ENCODE assay signal across 16 cellular contexts in the genomic region with DNA sequence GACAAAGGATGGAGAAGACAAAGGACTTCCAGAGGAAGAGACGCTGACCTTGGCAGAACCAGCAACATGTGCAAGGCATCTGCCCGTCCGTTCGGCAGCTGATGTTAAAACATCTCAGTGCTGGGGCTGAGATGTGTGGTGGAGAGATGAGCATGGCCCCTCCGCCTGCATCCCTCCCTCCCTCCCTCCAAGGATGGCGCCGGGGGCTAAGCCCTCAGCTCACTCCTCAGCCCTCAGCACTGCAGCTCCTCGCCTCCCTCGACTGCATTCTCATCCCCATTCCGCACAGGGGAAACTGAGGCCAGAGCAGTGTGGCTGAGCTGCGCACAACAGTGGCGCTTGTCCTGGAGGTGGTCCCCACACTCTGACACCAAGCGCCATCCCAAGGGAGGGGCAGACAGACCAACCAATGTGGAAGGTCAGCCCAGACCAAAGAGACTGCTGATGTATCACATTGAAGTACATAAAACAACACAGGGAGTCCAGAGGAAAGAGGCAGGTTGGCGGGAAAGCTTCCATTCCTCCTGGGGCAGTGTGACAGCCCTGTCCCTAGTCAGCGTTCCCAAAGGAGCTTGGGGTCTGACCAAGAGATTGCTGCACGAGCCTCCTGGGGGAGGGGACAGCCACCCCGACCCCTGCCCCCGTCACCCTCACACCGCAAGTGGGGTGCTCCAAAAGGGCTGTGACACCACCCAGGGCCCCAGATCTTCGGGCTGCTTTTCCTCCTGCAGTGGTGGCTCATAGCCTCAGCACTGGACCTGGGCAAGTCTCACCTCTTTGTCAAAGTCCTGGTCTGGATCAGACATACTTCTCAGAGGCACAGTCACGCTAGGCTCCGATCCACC. TPM values are rescaled to one million over a fixed set of nuclear protein-coding genes. Genes with fewer than 3 reads are reported as not detected.
DNase-seq lines count a peak whose midpoint lies in the region; ATAC-seq, FAIRE-seq and TF ChIP-seq lines count a peak whose summit lies in the region.
"Had no signal": no experiment of that assay in that cellular context is flagged by ENCODE, and none has a peak within 500 bp of the region (broad histone marks: within the 10 kb centered on the region; RNA-seq: fewer than 3 reads in every experiment).

No MANE protein-coding gene starts in this region.

- no peaks in the 10 kb centered on the region for H3F3A ChIP-seq in neural progenitor cell (ENCODE audit: low read depth)

- H3K36me3 Mint-ChIP-seq in neural progenitor cell, result peaks cover 22% of the 10 kb centered on the region
- H3K36me3 Mint-ChIP-seq: CD4-positive, CD25-positive, alpha-beta regulatory T cell had no signal

- in situ Hi-C loops in G401 (cut with HindIII; ENCODE audit: low sequenced_read_pairs), result no loop called here

- no peaks in the 10 kb centered on the region for H3K9me3 Mint-ChIP-seq in neural progenitor cell
- H3K9me3 Mint-ChIP-seq: CD4-positive, CD25-positive, alpha-beta regulatory T cell had no signal

- FAIRE-seq in kidney (lab: Jason Lieb, UNC), result no peak
- FAIRE-seq: GM12878, GM18507 had no signal

- peak overlapping the region; percentile 74 for H3K27ac Mint-ChIP-seq in neural progenitor cell

- 90% methylated on average over 22 of the region's 22 CpGs for WGBS in right cardiac atrium

- H3K27me3 ChIP-seq in right cardiac atrium (ENCODE audit: control insufficient read depth, insufficient read depth) (no peaks in the 10 kb centered on the region), left ventricle myocardium inferior (ENCODE audit: low read depth) (no peaks in the 10 kb centered on the region), neural progenitor cell (no peaks in the 10 kb centered on the region)
- H3K27me3 ChIP-seq: BLaER1 treated with 17β-estradiol and CSF1 and Interleukin-3, amounts not matched to agents 10 nM and 100 nM had no signal

- intact Hi-C loops in right cardiac atrium (cut with DNase I), result no loop called here
- intact Hi-C loops in left ventricle myocardium inferior (cut with micrococcal nuclease), result no loop called here
- intact Hi-C loops in kidney (cut with DNase I), result no loop called here

- TF ChIP-seq CTCF in left ventricle myocardium inferior (IDR thresholded peaks at IDR 0.05; ENCODE audit: borderline replicate concordance) (no peak), kidney (IDR thresholded peaks at IDR 0.05; ENCODE audit: borderline replicate concordance, extremely low read depth, insufficient read depth) (no peak), neural progenitor cell (IDR thresholded peaks at IDR 0.05) (no peak)

- no peak overlapping the region for H3K4me2 ChIP-seq in neural progenitor cell
- H3K4me2 ChIP-seq: BLaER1 treated with 17β-estradiol and CSF1 and Interleukin-3, amounts not matched to agents 10 nM and 100 nM had no signal

- DNase-seq in right cardiac atrium, result peak in 2 of 3 donors; percentile 20 to 36
- no peak for DNase-seq in left ventricle myocardium inferior
- peak; percentile 68 for DNase-seq in kidney
- no peak for DNase-seq in neural progenitor cell (ENCODE audit: low spot score)
- DNase-seq in substantia nigra (lab: John Stamatoyannopoulos, UW), result no peak
- DNase-seq in G401 (ENCODE audit: low spot score), result no peak
- no peak for DNase-seq in amygdala (lab: John Stamatoyannopoulos, UW)
- DNase-seq: ACHN; CD4-positive, CD25-positive, alpha-beta regulatory T cell; DMS53; GM23248; H7 had no signal

- no peaks in the 10 kb centered on the region for H3K4me1 Mint-ChIP-seq in neural progenitor cell
- H3K4me1 Mint-ChIP-seq: CD4-positive, CD25-positive, alpha-beta regulatory T cell had no signal

- peaks cover 5% of the 10 kb centered on the region for H3K27me3 Mint-ChIP-seq in neural progenitor cell (ENCODE audit: insufficient read depth, low read depth)
- H3K27me3 Mint-ChIP-seq: CD4-positive, CD25-positive, alpha-beta regulatory T cell had no signal

- no peak overlapping the region for H3K4me3 Mint-ChIP-seq in neural progenitor cell
- H3K4me3 Mint-ChIP-seq: CD4-positive, CD25-positive, alpha-beta regulatory T cell had no signal

- H4K20me1 ChIP-seq in neural progenitor cell (ENCODE audit: low read depth), result no peaks in the 10 kb centered on the region

- H3K9me3 ChIP-seq in right cardiac atrium (ENCODE audit: control insufficient read depth, low read length) (no peaks in the 10 kb centered on the region), left ventricle myocardium inferior (replicated peaks) (no peaks in the 10 kb centered on the region), kidney (ENCODE audit: control insufficient read depth in 1 of 2, low read length in 2 of 2) (no peaks in the 10 kb centered on the region), neural progenitor cell (ENCODE audit: low read depth) (no peaks in the 10 kb centered on the region)
- H3K9me3 ChIP-seq: BLaER1 treated with 17β-estradiol and CSF1 and Interleukin-3, amounts not matched to agents 10 nM and 100 nM had no signal

- H3K27ac ChIP-seq in right cardiac atrium (ENCODE audit: low read length), result no peak overlapping the region
- no peak overlapping the region for H3K27ac ChIP-seq in left ventricle myocardium inferior (replicated peaks)
- no peak overlapping the region for H3K27ac ChIP-seq in kidney (ENCODE audit: low read depth in 2 of 2, low read length in 2 of 2)
- H3K27ac ChIP-seq in neural progenitor cell, result no peak overlapping the region
- peak overlapping the region; percentile 52 for H3K27ac ChIP-seq in substantia nigra (ENCODE audit: low read depth, low read length, poor library complexity, severe bottlenecking)
- H3K27ac ChIP-seq: BLaER1 treated with 17β-estradiol and CSF1 and Interleukin-3, amounts not matched to agents 10 nM and 100 nM; GM23248 had no signal

- no peaks in the 10 kb centered on the region for H3K79me2 ChIP-seq in neural progenitor cell (ENCODE audit: low read depth)

- ATAC-seq in right cardiac atrium (no peak), HG03045 (IDR thresholded peaks at IDR 0.05; ENCODE audit: unreplicated experiment) (no peak)
- ATAC-seq: GM12878 had no signal

- H3K9ac ChIP-seq in kidney (ENCODE audit: low read length in 2 of 2), result no peak overlapping the region
- H3K9ac ChIP-seq in neural progenitor cell, result no peak overlapping the region
- H3K9ac ChIP-seq: BLaER1 treated with 17β-estradiol and CSF1 and Interleukin-3, amounts not matched to agents 10 nM and 100 nM; GM23248 had no signal

- H3K4me1 ChIP-seq in right cardiac atrium (ENCODE audit: control insufficient read depth, insufficient read depth, low read length), result no peaks in the 10 kb centered on the region
- peaks cover 12% of the 10 kb centered on the region for H3K4me1 ChIP-seq in left ventricle myocardium inferior
- no peaks in the 10 kb centered on the region for H3K4me1 ChIP-seq in kidney (ENCODE audit: control insufficient read depth in 1 of 2, insufficient read depth in 1 of 2, low read depth in 1 of 2, low read length in 2 of 2)
- no peaks in the 10 kb centered on the region for H3K4me1 ChIP-seq in neural progenitor cell

- no peak overlapping the region for H2AFZ ChIP-seq in neural progenitor cell (replicated peaks)
- H2AFZ ChIP-seq: GM23248 had no signal

- H3K4me3 ChIP-seq in right cardiac atrium (ENCODE audit: low read length) (no peak overlapping the region), left ventricle myocardium inferior (no peak overlapping the region), kidney (ENCODE audit: low read length in 2 of 2) (no peak overlapping the region), neural progenitor cell (no peak overlapping the region)
- H3K4me3 ChIP-seq: BLaER1 treated with 17β-estradiol and CSF1 and Interleukin-3, amounts not matched to agents 10 nM and 100 nM; GM12878; GM23248 had no signal

- H3K36me3 ChIP-seq in left ventricle myocardium inferior, result peaks cover 93% of the 10 kb centered on the region
- peaks cover 12 to 32% of the 10 kb centered on the region in 2 donors for H3K36me3 ChIP-seq in kidney (ENCODE audit: control insufficient read depth in 1 of 2, insufficient read depth in 2 of 2, low read length in 2 of 2)
- H3K36me3 ChIP-seq in neural progenitor cell, result no peaks in the 10 kb centered on the region

RNA-seq across cellular contexts. Expression of a gene that starts 15.1 kb away (rescaled TPM):
- total RNA-seq in right cardiac atrium (under 1 TPM in 2 of 4 donors, not detected in 2; 0.37 to 0.58 TPM), left ventricle myocardium inferior (not detected), kidney (58.0 TPM), neural progenitor cell (ENCODE audit: low replicate concordance) (0.28 TPM in 1 of 2 replicates, not detected in the other)
- polyA plus RNA-seq in right cardiac atrium (0.48 TPM), kidney (ENCODE audit: insufficient read depth, low read depth, low replicate concordance) (121 TPM)
- not detected in 2 replicates for total RNA-seq in G401 (2014; rRNA removed; shearing (Covaris generic))
- total RNA-seq: GM23248 had no signal
- polyA plus RNA-seq: GM23248 had no signal

Comparison
In these comparisons a context has a peak if more than half of its experiments do, and no peak if none do; other contexts are left out.
1. DNase-seq: peak in right cardiac atrium (2 of 3) and kidney (single experiment); none in left ventricle myocardium inferior (single experiment), neural progenitor cell (single experiment), substantia nigra (0 of 49), G401 (single experiment) and amygdala (0 of 56).
2. RNA of a gene that starts 15.1 kb away (total RNA-seq): 58.0 TPM in kidney (single experiment); 0.37 to 0.58 TPM in right cardiac atrium, not detected in left ventricle myocardium inferior (single experiment), 0.28 TPM in neural progenitor cell and not detected in G401; every median in the first group is over 10 times any median in the second.